ENCODE assay signal across 9 cellular contexts in genomic region chr4:17447056-17447455, GRCh38.
"Had no signal": no experiment of that assay in that cellular context is flagged by ENCODE, and none has a peak within 500 bp of the region (broad histone marks: within the 10 kb centered on the region; RNA-seq: fewer than 3 reads in every experiment).

No MANE protein-coding gene starts in this region.

- H3K36me3 Mint-ChIP-seq: stimulated activated memory B cell treated with anti-CD40 and anti-IgM and Interleukin-4, amounts not matched to agents 10 μg/mL and 1 μg/mL and 100 μg/mL, for 72 hours had no signal

- H3K4me3 Mint-ChIP-seq: activated naive CD4-positive, alpha-beta T cell treated with anti-CD3 and anti-CD28 coated beads for 36 hours; naive thymus-derived CD8-positive, alpha-beta T cell; stimulated activated memory B cell treated with anti-CD40 and anti-IgM and Interleukin-4, amounts not matched to agents 10 μg/mL and 1 μg/mL and 100 μg/mL, for 72 hours had no signal

- H3K4me1 Mint-ChIP-seq: stimulated activated memory B cell treated with anti-CD40 and anti-IgM and Interleukin-4, amounts not matched to agents 10 μg/mL and 1 μg/mL and 100 μg/mL, for 72 hours had no signal

- H3K27me3 Mint-ChIP-seq: stimulated activated memory B cell treated with anti-CD40 and anti-IgM and Interleukin-4, amounts not matched to agents 10 μg/mL and 1 μg/mL and 100 μg/mL, for 72 hours had no signal

- H3K27ac Mint-ChIP-seq: activated naive CD4-positive, alpha-beta T cell treated with anti-CD3 and anti-CD28 coated beads for 36 hours; naive thymus-derived CD8-positive, alpha-beta T cell; progenitor cell of endocrine pancreas; stimulated activated memory B cell treated with anti-CD40 and anti-IgM and Interleukin-4, amounts not matched to agents 10 μg/mL and 1 μg/mL and 100 μg/mL, for 72 hours had no signal

- H3K4me3 ChIP-seq: body of pancreas, esophagus muscularis mucosa, mucosa of descending colon, tibial nerve, vagina had no signal
